Comparison of ENCODE assay signal across 8 cellular contexts in genomic region chr5:56081053-56081642, GRCh38.
DNase-seq lines count a peak whose midpoint lies in the region; ATAC-seq, FAIRE-seq and TF ChIP-seq lines count a peak whose summit lies in the region.
"Not testable (repeated sequence)": the region's sequence is repeated elsewhere in the genome, so short reads cannot be mapped to it uniquely, and the experiment has no call there.

No MANE protein-coding gene starts in this region.

- not testable (repeated sequence) for FAIRE-seq in astrocyte (lab: Jason Lieb, UNC)

- not testable (repeated sequence) for H3K27me3 Mint-ChIP-seq in Caco-2 (ENCODE audit: insufficient read depth, unreplicated experiment); T-helper 17 cell; astrocyte (ENCODE audit: low read depth, unreplicated experiment); stimulated activated naive CD8-positive, alpha-beta T cell treated with anti-CD3 and anti-CD28 coated beads, Interleukin-15, Interleukin-2, amounts not matched to agents 100 ng/mL and 50 ng/mL, for 24 hours

- peaks cover 15% of the 10 kb centered on the region for H3K9me3 Mint-ChIP-seq in Caco-2 (ENCODE audit: unreplicated experiment)
- not testable (repeated sequence) for H3K9me3 Mint-ChIP-seq in astrocyte (ENCODE audit: unreplicated experiment); stimulated activated naive CD8-positive, alpha-beta T cell treated with anti-CD3 and anti-CD28 coated beads, Interleukin-15, Interleukin-2, amounts not matched to agents 100 ng/mL and 50 ng/mL, for 24 hours

- H3K4me3 Mint-ChIP-seq in Caco-2 (ENCODE audit: unreplicated experiment); astrocyte (ENCODE audit: unreplicated experiment); stimulated activated naive CD8-positive, alpha-beta T cell treated with anti-CD3 and anti-CD28 coated beads, Interleukin-15, Interleukin-2, amounts not matched to agents 100 ng/mL and 50 ng/mL, for 24 hours: not testable (repeated sequence)
- peak overlapping the region; percentile 83 for H3K4me3 Mint-ChIP-seq in T-helper 17 cell

- not testable (repeated sequence) for H3K36me3 ChIP-seq in Caco-2 (ENCODE audit: control insufficient read depth, insufficient read depth, low read length); astrocyte (ENCODE audit: insufficient read depth, low read length)

- H3K36me3 Mint-ChIP-seq in Caco-2 (ENCODE audit: insufficient read depth, unreplicated experiment): peaks cover 20% of the 10 kb centered on the region
- not testable (repeated sequence) for H3K36me3 Mint-ChIP-seq in T-helper 17 cell (ENCODE audit: low read depth); astrocyte (ENCODE audit: low read depth, unreplicated experiment); stimulated activated naive CD8-positive, alpha-beta T cell treated with anti-CD3 and anti-CD28 coated beads, Interleukin-15, Interleukin-2, amounts not matched to agents 100 ng/mL and 50 ng/mL, for 24 hours (ENCODE audit: low read depth)

- intact Hi-C loops in Caco-2 (cut with micrococcal nuclease; ENCODE audit: unreplicated experiment): not testable (repeated sequence)

- H3K4me3 ChIP-seq in Caco-2 (ENCODE audit: low read depth, low read length); astrocyte (ENCODE audit: insufficient read depth, low read depth, low read length): not testable (repeated sequence)

- H3K79me2 ChIP-seq in astrocyte (ENCODE audit: insufficient read depth, low read length): not testable (repeated sequence)

- H3K9me3 ChIP-seq in Caco-2; T-helper 17 cell (ENCODE audit: control insufficient read depth, low read length, poor library complexity, severe bottlenecking); astrocyte (ENCODE audit: insufficient read depth, low read depth, low read length): not testable (repeated sequence)

- CTCF ChIA-PET in Caco-2 (lab: Charles Lee): not testable (repeated sequence)

- not testable (repeated sequence) for H4K20me1 ChIP-seq in astrocyte (ENCODE audit: insufficient read depth, low read length)

- H3K4me1 ChIP-seq in Caco-2: peaks cover 40% of the 10 kb centered on the region
- H3K4me1 ChIP-seq in astrocyte (ENCODE audit: insufficient read depth, low read length): not testable (repeated sequence)

- not testable (repeated sequence) for H3K27me3 ChIP-seq in Caco-2 (replicated peaks; ENCODE audit: control insufficient read depth, insufficient read depth, low read length); astrocyte (ENCODE audit: insufficient read depth, low read length)

- H3K9ac ChIP-seq in astrocyte (ENCODE audit: low read length): not testable (repeated sequence)

- H3K4me1 Mint-ChIP-seq in Caco-2 (ENCODE audit: low read depth, unreplicated experiment) (peaks cover 53% of the 10 kb centered on the region), T-helper 17 cell (peaks cover 26% of the 10 kb centered on the region)
- H3K4me1 Mint-ChIP-seq in astrocyte (ENCODE audit: low read depth, unreplicated experiment): not testable (repeated sequence)
- peaks cover 41% of the 10 kb centered on the region for H3K4me1 Mint-ChIP-seq in stimulated activated naive CD8-positive, alpha-beta T cell treated with anti-CD3 and anti-CD28 coated beads, Interleukin-15, Interleukin-2, amounts not matched to agents 100 ng/mL and 50 ng/mL, for 24 hours (ENCODE audit: low read depth)

- H2AFZ ChIP-seq in astrocyte (ENCODE audit: low read depth, low read length): not testable (repeated sequence)

- not testable (repeated sequence) for DNase-seq in Caco-2, T-helper 17 cell
- DNase-seq in astrocyte (ENCODE audit: low read depth): peak; percentile 31
- DNase-seq in iris pigment epithelial cell (ENCODE audit: low read depth): peak; percentile 28

- POLR2A ChIA-PET in Caco-2 (lab: Charles Lee): not testable (repeated sequence)

- not testable (repeated sequence) for BruUV-seq in Caco-2 (replicated peaks; lab: Mats Ljungman, UMichigan)

- H3K27ac ChIP-seq in astrocyte (ENCODE audit: low read depth, low read length): not testable (repeated sequence)

- peak; percentile 44 for ATAC-seq in GM19372 (IDR thresholded peaks at IDR 0.05; ENCODE audit: low read depth, unreplicated experiment)
- ATAC-seq in HG02610 (IDR thresholded peaks at IDR 0.05; ENCODE audit: unreplicated experiment): peak; percentile 66
- peak; percentile 37 for ATAC-seq in HG03175 (IDR thresholded peaks at IDR 0.05; ENCODE audit: unreplicated experiment)
- peak; percentile 84 for ATAC-seq in T-helper 17 cell

- H3K4me2 ChIP-seq in astrocyte (ENCODE audit: low read length): not testable (repeated sequence)

- TF ChIP-seq CTCF in Caco-2 (IDR thresholded peaks at IDR 0.05; ENCODE audit: insufficient read depth in 1 of 2, low read depth in 1 of 2, low read length in 1 of 2, severe bottlenecking in 1 of 2, unreplicated experiment in 1 of 2); astrocyte (IDR thresholded peaks at IDR 0.05; ENCODE audit: insufficient read depth, low read depth, low read length): not testable (repeated sequence)

- H3K27ac Mint-ChIP-seq in Caco-2 (ENCODE audit: unreplicated experiment): peak overlapping the region; percentile 61
- peak overlapping the region; percentile 92 for H3K27ac Mint-ChIP-seq in T-helper 17 cell
- H3K27ac Mint-ChIP-seq in astrocyte (ENCODE audit: unreplicated experiment): not testable (repeated sequence)
- H3K27ac Mint-ChIP-seq in stimulated activated naive CD8-positive, alpha-beta T cell treated with anti-CD3 and anti-CD28 coated beads, Interleukin-15, Interleukin-2, amounts not matched to agents 100 ng/mL and 50 ng/mL, for 24 hours: peak overlapping the region; percentile 3
